In the genomic region with DNA sequence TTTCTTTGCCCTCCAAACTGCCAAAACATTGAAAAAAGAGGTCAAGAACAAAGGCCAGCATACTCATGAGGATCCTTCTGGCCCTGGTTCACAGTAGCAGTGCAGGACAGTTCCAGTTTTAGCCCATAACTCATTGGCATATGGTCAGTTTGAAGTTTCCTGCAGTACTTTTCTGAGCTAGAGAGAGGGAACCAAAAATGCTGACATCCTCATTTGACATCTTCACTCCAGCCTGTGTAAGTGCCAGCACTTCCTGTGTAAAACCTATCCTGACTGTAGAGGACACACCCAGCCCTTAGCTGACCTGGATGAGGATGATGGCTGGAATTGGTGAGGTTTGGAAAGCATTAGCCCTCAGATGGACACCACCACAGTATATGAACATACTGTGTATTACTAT, we compare ENCODE assay signal across 1 cellular context.
TF ChIP-seq lines count a peak whose summit lies in the region.

No MANE protein-coding gene starts in this region.

TF ChIP-seq in H1, 55 proteins besides CTCF, POLR2A, EP300 and RAD21:
- no peak for TF ChIP-seq CTBP2 (IDR thresholded peaks at IDR 0.05; ENCODE audit: borderline replicate concordance, insufficient read depth, insufficient read length, low read length)
- TF ChIP-seq RXRA (IDR thresholded peaks at IDR 0.05; ENCODE audit: insufficient read depth, low read depth, low read length) = no peak
- no peak for TF ChIP-seq GTF2F1 (IDR thresholded peaks at IDR 0.05; ENCODE audit: borderline replicate concordance, low read depth, low read length)
- TF ChIP-seq CEBPB (IDR thresholded peaks at IDR 0.05; ENCODE audit: low read depth, low read length) = no peak
- TF ChIP-seq RNF2 (IDR thresholded peaks at IDR 0.05; ENCODE audit: borderline replicate concordance, low read depth, low read length, missing control alignments, poor library complexity, severe bottlenecking) = no peak
- TF ChIP-seq POU5F1 (IDR thresholded peaks at IDR 0.05; ENCODE audit: low read depth, low read length) = no peak
- TF ChIP-seq TBP (IDR thresholded peaks at IDR 0.05; ENCODE audit: low read depth, low read length) = no peak
- TF ChIP-seq EZH2 (IDR thresholded peaks at IDR 0.05; ENCODE audit: low read depth, low read length, severe bottlenecking) = no peak
- no peak for TF ChIP-seq BACH1 (IDR thresholded peaks at IDR 0.05; ENCODE audit: low read length)
- TF ChIP-seq CHD1 (IDR thresholded peaks at IDR 0.05; ENCODE audit: low read depth, low read length) = no peak
- TF ChIP-seq, protein P1, sequence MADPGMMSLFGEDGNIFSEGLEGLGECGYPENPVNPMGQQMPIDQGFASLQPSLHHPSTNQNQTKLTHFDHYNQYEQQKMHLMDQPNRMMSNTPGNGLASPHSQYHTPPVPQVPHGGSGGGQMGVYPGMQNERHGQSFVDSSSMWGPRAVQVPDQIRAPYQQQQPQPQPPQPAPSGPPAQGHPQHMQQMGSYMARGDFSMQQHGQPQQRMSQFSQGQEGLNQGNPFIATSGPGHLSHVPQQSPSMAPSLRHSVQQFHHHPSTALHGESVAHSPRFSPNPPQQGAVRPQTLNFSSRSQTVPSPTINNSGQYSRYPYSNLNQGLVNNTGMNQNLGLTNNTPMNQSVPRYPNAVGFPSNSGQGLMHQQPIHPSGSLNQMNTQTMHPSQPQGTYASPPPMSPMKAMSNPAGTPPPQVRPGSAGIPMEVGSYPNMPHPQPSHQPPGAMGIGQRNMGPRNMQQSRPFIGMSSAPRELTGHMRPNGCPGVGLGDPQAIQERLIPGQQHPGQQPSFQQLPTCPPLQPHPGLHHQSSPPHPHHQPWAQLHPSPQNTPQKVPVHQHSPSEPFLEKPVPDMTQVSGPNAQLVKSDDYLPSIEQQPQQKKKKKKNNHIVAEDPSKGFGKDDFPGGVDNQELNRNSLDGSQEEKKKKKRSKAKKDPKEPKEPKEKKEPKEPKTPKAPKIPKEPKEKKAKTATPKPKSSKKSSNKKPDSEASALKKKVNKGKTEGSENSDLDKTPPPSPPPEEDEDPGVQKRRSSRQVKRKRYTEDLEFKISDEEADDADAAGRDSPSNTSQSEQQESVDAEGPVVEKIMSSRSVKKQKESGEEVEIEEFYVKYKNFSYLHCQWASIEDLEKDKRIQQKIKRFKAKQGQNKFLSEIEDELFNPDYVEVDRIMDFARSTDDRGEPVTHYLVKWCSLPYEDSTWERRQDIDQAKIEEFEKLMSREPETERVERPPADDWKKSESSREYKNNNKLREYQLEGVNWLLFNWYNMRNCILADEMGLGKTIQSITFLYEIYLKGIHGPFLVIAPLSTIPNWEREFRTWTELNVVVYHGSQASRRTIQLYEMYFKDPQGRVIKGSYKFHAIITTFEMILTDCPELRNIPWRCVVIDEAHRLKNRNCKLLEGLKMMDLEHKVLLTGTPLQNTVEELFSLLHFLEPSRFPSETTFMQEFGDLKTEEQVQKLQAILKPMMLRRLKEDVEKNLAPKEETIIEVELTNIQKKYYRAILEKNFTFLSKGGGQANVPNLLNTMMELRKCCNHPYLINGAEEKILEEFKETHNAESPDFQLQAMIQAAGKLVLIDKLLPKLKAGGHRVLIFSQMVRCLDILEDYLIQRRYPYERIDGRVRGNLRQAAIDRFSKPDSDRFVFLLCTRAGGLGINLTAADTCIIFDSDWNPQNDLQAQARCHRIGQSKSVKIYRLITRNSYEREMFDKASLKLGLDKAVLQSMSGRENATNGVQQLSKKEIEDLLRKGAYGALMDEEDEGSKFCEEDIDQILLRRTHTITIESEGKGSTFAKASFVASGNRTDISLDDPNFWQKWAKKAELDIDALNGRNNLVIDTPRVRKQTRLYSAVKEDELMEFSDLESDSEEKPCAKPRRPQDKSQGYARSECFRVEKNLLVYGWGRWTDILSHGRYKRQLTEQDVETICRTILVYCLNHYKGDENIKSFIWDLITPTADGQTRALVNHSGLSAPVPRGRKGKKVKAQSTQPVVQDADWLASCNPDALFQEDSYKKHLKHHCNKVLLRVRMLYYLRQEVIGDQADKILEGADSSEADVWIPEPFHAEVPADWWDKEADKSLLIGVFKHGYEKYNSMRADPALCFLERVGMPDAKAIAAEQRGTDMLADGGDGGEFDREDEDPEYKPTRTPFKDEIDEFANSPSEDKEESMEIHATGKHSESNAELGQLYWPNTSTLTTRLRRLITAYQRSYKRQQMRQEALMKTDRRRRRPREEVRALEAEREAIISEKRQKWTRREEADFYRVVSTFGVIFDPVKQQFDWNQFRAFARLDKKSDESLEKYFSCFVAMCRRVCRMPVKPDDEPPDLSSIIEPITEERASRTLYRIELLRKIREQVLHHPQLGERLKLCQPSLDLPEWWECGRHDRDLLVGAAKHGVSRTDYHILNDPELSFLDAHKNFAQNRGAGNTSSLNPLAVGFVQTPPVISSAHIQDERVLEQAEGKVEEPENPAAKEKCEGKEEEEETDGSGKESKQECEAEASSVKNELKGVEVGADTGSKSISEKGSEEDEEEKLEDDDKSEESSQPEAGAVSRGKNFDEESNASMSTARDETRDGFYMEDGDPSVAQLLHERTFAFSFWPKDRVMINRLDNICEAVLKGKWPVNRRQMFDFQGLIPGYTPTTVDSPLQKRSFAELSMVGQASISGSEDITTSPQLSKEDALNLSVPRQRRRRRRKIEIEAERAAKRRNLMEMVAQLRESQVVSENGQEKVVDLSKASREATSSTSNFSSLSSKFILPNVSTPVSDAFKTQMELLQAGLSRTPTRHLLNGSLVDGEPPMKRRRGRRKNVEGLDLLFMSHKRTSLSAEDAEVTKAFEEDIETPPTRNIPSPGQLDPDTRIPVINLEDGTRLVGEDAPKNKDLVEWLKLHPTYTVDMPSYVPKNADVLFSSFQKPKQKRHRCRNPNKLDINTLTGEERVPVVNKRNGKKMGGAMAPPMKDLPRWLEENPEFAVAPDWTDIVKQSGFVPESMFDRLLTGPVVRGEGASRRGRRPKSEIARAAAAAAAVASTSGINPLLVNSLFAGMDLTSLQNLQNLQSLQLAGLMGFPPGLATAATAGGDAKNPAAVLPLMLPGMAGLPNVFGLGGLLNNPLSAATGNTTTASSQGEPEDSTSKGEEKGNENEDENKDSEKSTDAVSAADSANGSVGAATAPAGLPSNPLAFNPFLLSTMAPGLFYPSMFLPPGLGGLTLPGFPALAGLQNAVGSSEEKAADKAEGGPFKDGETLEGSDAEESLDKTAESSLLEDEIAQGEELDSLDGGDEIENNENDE (IDR thresholded peaks at IDR 0.05; ENCODE audit: insufficient replicate concordance, low read length) = no peak
- no peak for TF ChIP-seq HDAC2 (IDR thresholded peaks at IDR 0.05; ENCODE audit: borderline replicate concordance in 1 of 2, low read depth in 2 of 2, low read length in 2 of 2)
- TF ChIP-seq NANOG (IDR thresholded peaks at IDR 0.05; ENCODE audit: insufficient read depth, low read depth, low read length, poor library complexity, severe bottlenecking) = no peak
- TF ChIP-seq YY1 (IDR thresholded peaks at IDR 0.05; ENCODE audit: low read depth, low read length) = no peak
- TF ChIP-seq BRCA1 (IDR thresholded peaks at IDR 0.05; ENCODE audit: low read depth, low read length) = no peak
- no peak for TF ChIP-seq CBX5 (IDR thresholded peaks at IDR 0.05; ENCODE audit: low read depth, low read length)
- TF ChIP-seq SP4 (IDR thresholded peaks at IDR 0.05; ENCODE audit: low read length) = no peak
- no peak for TF ChIP-seq POLR2AphosphoS5 (IDR thresholded peaks at IDR 0.05; ENCODE audit: low read depth, low read length)
- TF ChIP-seq GABPA (IDR thresholded peaks at IDR 0.05; ENCODE audit: borderline replicate concordance, insufficient read depth, low read length) = no peak
- TF ChIP-seq SIX5 (IDR thresholded peaks at IDR 0.05; ENCODE audit: low read depth, low read length) = no peak
TF ChIP-seq in H1: peak in this region for 0.
